In genomic region chr10:104580774-104581675, GRCh38 we compare ENCODE assay signal across 8 cellular contexts.
A peak's percentile ranks its signal among the peaks of the same experiment; 100 is the strongest.
DNase-seq lines count a peak whose midpoint lies in the region; ATAC-seq, FAIRE-seq and TF ChIP-seq lines count a peak whose summit lies in the region.

No MANE protein-coding gene starts in this region.

- in situ Hi-C loops in gastrocnemius medialis (cut with MboI; ENCODE audit: low sequenced_read_pairs in 4 of 4) = no loop called here

- no peak for FAIRE-seq in H54 (lab: Jason Lieb, UNC)

- DNase-seq in EL (peak; percentile 80), H54 (ENCODE audit: insufficient read length, low spot score) (peak; percentile 44), NAMALWA (ENCODE audit: low spot score) (peak; percentile 73), T-helper 1 cell (peak; percentile 16 to 70 (median 41)), amygdala (lab: John Stamatoyannopoulos, UW) (peak in 50 of 56 donors; percentile 3 to 84 (median 40)), hepatic stellate cell (ENCODE audit: low spot score) (peak; percentile 62), gastrocnemius medialis (peak; percentile 6 to 28), GF-D8 (lab: John Stamatoyannopoulos, UW) (no peak)

- no peaks in the 10 kb centered on the region for H3K4me1 ChIP-seq in gastrocnemius medialis

- TF ChIP-seq POLR2A in H54 (IDR thresholded peaks at IDR 0.05; ENCODE audit: low read depth, low read length) = no peak
- no peak for TF ChIP-seq POLR2A in gastrocnemius medialis (IDR thresholded peaks at IDR 0.05)

- H3K27me3 ChIP-seq in gastrocnemius medialis = peaks cover 0 to 9% (median 0%) of the 10 kb centered on the region in 3 donors

- H3K9me3 ChIP-seq in gastrocnemius medialis = no peaks in the 10 kb centered on the region

- no peak overlapping the region for H3K4me3 ChIP-seq in gastrocnemius medialis

- ATAC-seq in gastrocnemius medialis = peak in 1 of 2 donors; percentile 46

- no peak overlapping the region for H3K27ac ChIP-seq in gastrocnemius medialis

- H3K36me3 ChIP-seq in gastrocnemius medialis = no peaks in the 10 kb centered on the region

- TF ChIP-seq CTCF in gastrocnemius medialis (IDR thresholded peaks at IDR 0.05 in 4 of 5, conservative IDR thresholded peaks at IDR 0.05 in 1 of 5) = peak in 4 of 5 experiments; percentile 24 to 80 (median 64)

- intact Hi-C loops in gastrocnemius medialis (cut with DNase I; ENCODE audit: low total_unique reads) = no loop called here
